In genomic region chr12:14774074-14774943, GRCh38 we compare ENCODE assay signal across 1 cellular context.
TF ChIP-seq lines count a peak whose summit lies in the region.

No MANE protein-coding gene starts in this region.

TF ChIP-seq in HepG2, 621 proteins besides CTCF, POLR2A, EP300 and RAD21 (continued from another document and continues in another):
- TF ChIP-seq ZFP91 (CRISPR knock-in tag; IDR thresholded peaks at IDR 0.05; ENCODE audit: borderline replicate concordance), result peak; percentile 69; the same call in 1 of the 2 replicates
- no peak for TF ChIP-seq PPARG (CRISPR knock-in tag; conservative IDR thresholded peaks at IDR 0.05)
- peak; percentile 35; the same call in 1 of the 2 replicates for TF ChIP-seq ZSCAN31 (CRISPR knock-in tag; IDR thresholded peaks at IDR 0.05; ENCODE audit: low read depth)
- no peak for TF ChIP-seq ZNF329 (CRISPR knock-in tag; IDR thresholded peaks at IDR 0.05; ENCODE audit: low read depth)
- TF ChIP-seq, protein P1, sequence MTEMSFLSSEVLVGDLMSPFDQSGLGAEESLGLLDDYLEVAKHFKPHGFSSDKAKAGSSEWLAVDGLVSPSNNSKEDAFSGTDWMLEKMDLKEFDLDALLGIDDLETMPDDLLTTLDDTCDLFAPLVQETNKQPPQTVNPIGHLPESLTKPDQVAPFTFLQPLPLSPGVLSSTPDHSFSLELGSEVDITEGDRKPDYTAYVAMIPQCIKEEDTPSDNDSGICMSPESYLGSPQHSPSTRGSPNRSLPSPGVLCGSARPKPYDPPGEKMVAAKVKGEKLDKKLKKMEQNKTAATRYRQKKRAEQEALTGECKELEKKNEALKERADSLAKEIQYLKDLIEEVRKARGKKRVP (CRISPR knock-in tag; IDR thresholded peaks at IDR 0.05), result no peak
- TF ChIP-seq PRPF4 (IDR thresholded peaks at IDR 0.05; ENCODE audit: low read depth, low read length, poor library complexity, severe bottlenecking), result no peak
- 0 out of 2 replicates have a peak, but pooled peaks have one; percentile 6 for TF ChIP-seq BORCS8-MEF2B (CRISPR knock-in tag; IDR thresholded peaks at IDR 0.05)
- TF ChIP-seq MAX (IDR thresholded peaks at IDR 0.05), result no peak
- TF ChIP-seq ZFAT (CRISPR knock-in tag; conservative IDR thresholded peaks at IDR 0.05), result no peak
- no peak for TF ChIP-seq ZNF660 (CRISPR knock-in tag; IDR thresholded peaks at IDR 0.05; ENCODE audit: borderline replicate concordance, low read depth)
- no peak for TF ChIP-seq GABPA (IDR thresholded peaks at IDR 0.05; ENCODE audit: low read depth, low read length)
- TF ChIP-seq GABPA (CRISPR knock-in tag; IDR thresholded peaks at IDR 0.05; ENCODE audit: low read depth), result peak; percentile 31; the same call in 1 of the 2 replicates
- TF ChIP-seq PAF1 (CRISPR knock-in tag; IDR thresholded peaks at IDR 0.05), result no peak
- TF ChIP-seq, protein P2, sequence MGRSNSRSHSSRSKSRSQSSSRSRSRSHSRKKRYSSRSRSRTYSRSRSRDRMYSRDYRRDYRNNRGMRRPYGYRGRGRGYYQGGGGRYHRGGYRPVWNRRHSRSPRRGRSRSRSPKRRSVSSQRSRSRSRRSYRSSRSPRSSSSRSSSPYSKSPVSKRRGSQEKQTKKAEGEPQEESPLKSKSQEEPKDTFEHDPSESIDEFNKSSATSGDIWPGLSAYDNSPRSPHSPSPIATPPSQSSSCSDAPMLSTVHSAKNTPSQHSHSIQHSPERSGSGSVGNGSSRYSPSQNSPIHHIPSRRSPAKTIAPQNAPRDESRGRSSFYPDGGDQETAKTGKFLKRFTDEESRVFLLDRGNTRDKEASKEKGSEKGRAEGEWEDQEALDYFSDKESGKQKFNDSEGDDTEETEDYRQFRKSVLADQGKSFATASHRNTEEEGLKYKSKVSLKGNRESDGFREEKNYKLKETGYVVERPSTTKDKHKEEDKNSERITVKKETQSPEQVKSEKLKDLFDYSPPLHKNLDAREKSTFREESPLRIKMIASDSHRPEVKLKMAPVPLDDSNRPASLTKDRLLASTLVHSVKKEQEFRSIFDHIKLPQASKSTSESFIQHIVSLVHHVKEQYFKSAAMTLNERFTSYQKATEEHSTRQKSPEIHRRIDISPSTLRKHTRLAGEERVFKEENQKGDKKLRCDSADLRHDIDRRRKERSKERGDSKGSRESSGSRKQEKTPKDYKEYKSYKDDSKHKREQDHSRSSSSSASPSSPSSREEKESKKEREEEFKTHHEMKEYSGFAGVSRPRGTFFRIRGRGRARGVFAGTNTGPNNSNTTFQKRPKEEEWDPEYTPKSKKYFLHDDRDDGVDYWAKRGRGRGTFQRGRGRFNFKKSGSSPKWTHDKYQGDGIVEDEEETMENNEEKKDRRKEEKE (IDR thresholded peaks at IDR 0.05), result no peak
- TF ChIP-seq JDP2 (CRISPR knock-in tag; IDR thresholded peaks at IDR 0.05; ENCODE audit: borderline replicate concordance), result no peak
- TF ChIP-seq ZNF839 (CRISPR knock-in tag; IDR thresholded peaks at IDR 0.05; ENCODE audit: borderline replicate concordance), result no peak
- TF ChIP-seq MTF2 (CRISPR knock-in tag; IDR thresholded peaks at IDR 0.05; ENCODE audit: borderline replicate concordance), result no peak
- no peak for TF ChIP-seq PHF20 (CRISPR knock-in tag; IDR thresholded peaks at IDR 0.05)
- no peak for TF ChIP-seq IKZF5 (CRISPR knock-in tag; IDR thresholded peaks at IDR 0.05)
- TF ChIP-seq DR1 (CRISPR knock-in tag; IDR thresholded peaks at IDR 0.05), result 0 out of 2 replicates have a peak, but pooled peaks have one; percentile 35
- TF ChIP-seq, protein P3, sequence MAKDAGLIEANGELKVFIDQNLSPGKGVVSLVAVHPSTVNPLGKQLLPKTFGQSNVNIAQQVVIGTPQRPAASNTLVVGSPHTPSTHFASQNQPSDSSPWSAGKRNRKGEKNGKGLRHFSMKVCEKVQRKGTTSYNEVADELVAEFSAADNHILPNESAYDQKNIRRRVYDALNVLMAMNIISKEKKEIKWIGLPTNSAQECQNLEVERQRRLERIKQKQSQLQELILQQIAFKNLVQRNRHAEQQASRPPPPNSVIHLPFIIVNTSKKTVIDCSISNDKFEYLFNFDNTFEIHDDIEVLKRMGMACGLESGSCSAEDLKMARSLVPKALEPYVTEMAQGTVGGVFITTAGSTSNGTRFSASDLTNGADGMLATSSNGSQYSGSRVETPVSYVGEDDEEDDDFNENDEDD (CRISPR knock-in tag; IDR thresholded peaks at IDR 0.05; ENCODE audit: borderline replicate concordance), result 0 out of 2 replicates have a peak, but pooled peaks have one; percentile 29
- TF ChIP-seq NR2F2 (IDR thresholded peaks at IDR 0.05; ENCODE audit: borderline replicate concordance, low read depth), result no peak
- TF ChIP-seq MNT (IDR thresholded peaks at IDR 0.05), result no peak
- TF ChIP-seq ZNF614 (CRISPR knock-in tag; IDR thresholded peaks at IDR 0.05; ENCODE audit: borderline replicate concordance), result 0 out of 2 replicates have a peak, but pooled peaks have one; percentile 18
- TF ChIP-seq, protein P4, sequence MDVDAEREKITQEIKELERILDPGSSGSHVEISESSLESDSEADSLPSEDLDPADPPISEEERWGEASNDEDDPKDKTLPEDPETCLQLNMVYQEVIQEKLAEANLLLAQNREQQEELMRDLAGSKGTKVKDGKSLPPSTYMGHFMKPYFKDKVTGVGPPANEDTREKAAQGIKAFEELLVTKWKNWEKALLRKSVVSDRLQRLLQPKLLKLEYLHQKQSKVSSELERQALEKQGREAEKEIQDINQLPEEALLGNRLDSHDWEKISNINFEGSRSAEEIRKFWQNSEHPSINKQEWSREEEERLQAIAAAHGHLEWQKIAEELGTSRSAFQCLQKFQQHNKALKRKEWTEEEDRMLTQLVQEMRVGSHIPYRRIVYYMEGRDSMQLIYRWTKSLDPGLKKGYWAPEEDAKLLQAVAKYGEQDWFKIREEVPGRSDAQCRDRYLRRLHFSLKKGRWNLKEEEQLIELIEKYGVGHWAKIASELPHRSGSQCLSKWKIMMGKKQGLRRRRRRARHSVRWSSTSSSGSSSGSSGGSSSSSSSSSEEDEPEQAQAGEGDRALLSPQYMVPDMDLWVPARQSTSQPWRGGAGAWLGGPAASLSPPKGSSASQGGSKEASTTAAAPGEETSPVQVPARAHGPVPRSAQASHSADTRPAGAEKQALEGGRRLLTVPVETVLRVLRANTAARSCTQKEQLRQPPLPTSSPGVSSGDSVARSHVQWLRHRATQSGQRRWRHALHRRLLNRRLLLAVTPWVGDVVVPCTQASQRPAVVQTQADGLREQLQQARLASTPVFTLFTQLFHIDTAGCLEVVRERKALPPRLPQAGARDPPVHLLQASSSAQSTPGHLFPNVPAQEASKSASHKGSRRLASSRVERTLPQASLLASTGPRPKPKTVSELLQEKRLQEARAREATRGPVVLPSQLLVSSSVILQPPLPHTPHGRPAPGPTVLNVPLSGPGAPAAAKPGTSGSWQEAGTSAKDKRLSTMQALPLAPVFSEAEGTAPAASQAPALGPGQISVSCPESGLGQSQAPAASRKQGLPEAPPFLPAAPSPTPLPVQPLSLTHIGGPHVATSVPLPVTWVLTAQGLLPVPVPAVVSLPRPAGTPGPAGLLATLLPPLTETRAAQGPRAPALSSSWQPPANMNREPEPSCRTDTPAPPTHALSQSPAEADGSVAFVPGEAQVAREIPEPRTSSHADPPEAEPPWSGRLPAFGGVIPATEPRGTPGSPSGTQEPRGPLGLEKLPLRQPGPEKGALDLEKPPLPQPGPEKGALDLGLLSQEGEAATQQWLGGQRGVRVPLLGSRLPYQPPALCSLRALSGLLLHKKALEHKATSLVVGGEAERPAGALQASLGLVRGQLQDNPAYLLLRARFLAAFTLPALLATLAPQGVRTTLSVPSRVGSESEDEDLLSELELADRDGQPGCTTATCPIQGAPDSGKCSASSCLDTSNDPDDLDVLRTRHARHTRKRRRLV (CRISPR knock-in tag; IDR thresholded peaks at IDR 0.05), result no peak
- TF ChIP-seq ATF3 (CRISPR knock-in tag; IDR thresholded peaks at IDR 0.05), result no peak
- no peak for TF ChIP-seq RFX5 (IDR thresholded peaks at IDR 0.05; ENCODE audit: low read depth, low read length)
- no peak for TF ChIP-seq ZNF234 (CRISPR knock-in tag; conservative IDR thresholded peaks at IDR 0.05)
- TF ChIP-seq, protein P5, sequence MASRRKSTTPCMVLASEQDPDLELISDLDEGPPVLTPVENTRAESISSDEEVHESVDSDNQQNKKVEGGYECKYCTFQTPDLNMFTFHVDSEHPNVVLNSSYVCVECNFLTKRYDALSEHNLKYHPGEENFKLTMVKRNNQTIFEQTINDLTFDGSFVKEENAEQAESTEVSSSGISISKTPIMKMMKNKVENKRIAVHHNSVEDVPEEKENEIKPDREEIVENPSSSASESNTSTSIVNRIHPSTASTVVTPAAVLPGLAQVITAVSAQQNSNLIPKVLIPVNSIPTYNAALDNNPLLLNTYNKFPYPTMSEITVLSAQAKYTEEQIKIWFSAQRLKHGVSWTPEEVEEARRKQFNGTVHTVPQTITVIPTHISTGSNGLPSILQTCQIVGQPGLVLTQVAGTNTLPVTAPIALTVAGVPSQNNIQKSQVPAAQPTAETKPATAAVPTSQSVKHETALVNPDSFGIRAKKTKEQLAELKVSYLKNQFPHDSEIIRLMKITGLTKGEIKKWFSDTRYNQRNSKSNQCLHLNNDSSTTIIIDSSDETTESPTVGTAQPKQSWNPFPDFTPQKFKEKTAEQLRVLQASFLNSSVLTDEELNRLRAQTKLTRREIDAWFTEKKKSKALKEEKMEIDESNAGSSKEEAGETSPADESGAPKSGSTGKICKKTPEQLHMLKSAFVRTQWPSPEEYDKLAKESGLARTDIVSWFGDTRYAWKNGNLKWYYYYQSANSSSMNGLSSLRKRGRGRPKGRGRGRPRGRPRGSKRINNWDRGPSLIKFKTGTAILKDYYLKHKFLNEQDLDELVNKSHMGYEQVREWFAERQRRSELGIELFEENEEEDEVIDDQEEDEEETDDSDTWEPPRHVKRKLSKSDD (CRISPR knock-in tag; IDR thresholded peaks at IDR 0.05; ENCODE audit: low read depth), result no peak
- TF ChIP-seq TCF7 (IDR thresholded peaks at IDR 0.05; ENCODE audit: low read depth), result no peak
- TF ChIP-seq NAIF1 (CRISPR knock-in tag; IDR thresholded peaks at IDR 0.05; ENCODE audit: borderline replicate concordance), result peak; percentile 93
- TF ChIP-seq ZNF562 (CRISPR knock-in tag; IDR thresholded peaks at IDR 0.05; ENCODE audit: borderline replicate concordance), result no peak
- TF ChIP-seq SIN3A (IDR thresholded peaks at IDR 0.05; ENCODE audit: borderline replicate concordance, low read depth, low read length), result peak; percentile 21; the same call in 1 of the 2 replicates
- TF ChIP-seq, protein P6, sequence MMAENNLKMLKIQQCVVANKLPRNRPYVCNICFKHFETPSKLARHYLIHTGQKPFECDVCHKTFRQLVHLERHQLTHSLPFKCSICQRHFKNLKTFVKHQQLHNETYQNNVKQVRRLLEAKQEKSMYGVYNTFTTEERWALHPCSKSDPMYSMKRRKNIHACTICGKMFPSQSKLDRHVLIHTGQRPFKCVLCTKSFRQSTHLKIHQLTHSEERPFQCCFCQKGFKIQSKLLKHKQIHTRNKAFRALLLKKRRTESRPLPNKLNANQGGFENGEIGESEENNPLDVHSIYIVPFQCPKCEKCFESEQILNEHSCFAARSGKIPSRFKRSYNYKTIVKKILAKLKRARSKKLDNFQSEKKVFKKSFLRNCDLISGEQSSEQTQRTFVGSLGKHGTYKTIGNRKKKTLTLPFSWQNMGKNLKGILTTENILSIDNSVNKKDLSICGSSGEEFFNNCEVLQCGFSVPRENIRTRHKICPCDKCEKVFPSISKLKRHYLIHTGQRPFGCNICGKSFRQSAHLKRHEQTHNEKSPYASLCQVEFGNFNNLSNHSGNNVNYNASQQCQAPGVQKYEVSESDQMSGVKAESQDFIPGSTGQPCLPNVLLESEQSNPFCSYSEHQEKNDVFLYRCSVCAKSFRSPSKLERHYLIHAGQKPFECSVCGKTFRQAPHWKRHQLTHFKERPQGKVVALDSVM (CRISPR knock-in tag; IDR thresholded peaks at IDR 0.05), result 0 out of 2 replicates have a peak, but pooled peaks have one; percentile 11
- peak; percentile 94 for TF ChIP-seq PBX2 (CRISPR knock-in tag; IDR thresholded peaks at IDR 0.05)
- TF ChIP-seq SMARCE1 (IDR thresholded peaks at IDR 0.05; ENCODE audit: borderline replicate concordance), result no peak
